In genomic region chr1:193736507-193736906, GRCh38 we compare ENCODE assay signal across 31 cellular contexts.
"Had no signal": no experiment of that assay in that cellular context is flagged by ENCODE, and none has a peak within 500 bp of the region (broad histone marks: within the 10 kb centered on the region; RNA-seq: fewer than 3 reads in every experiment).

No MANE protein-coding gene starts in this region.

- H3K27me3 Mint-ChIP-seq: activated CD4-positive, alpha-beta memory T cell treated with anti-CD3 and anti-CD28 coated beads, Interleukin-2, amount 10 ng/mL, durations not matched to agents 7 days and 5 days; activated CD4-positive, alpha-beta T cell treated with anti-CD3 and anti-CD28 coated beads, Interleukin-2, amount 10 ng/mL, durations not matched to agents 7 days and 5 days; activated naive CD4-positive, alpha-beta T cell treated with anti-CD3 and anti-CD28 coated beads, Interleukin-2, amount 10 ng/mL, durations not matched to agents 7 days and 5 days; activated naive CD8-positive, alpha-beta T cell treated with anti-CD3 and anti-CD28 coated beads, Interleukin-2, amount 10 ng/mL, durations not matched to agents 7 days and 5 days; activated T-cell treated with anti-CD3 and anti-CD28 coated beads, Interleukin-2, amount 50 U/mL, for 24 hours; brain; effector memory CD8-positive, alpha-beta T cell; T-helper 17 cell had no signal

- H3K4me3 Mint-ChIP-seq: activated CD4-positive, alpha-beta memory T cell treated with anti-CD3 and anti-CD28 coated beads, Interleukin-2, amount 10 ng/mL, durations not matched to agents 7 days and 5 days; activated CD4-positive, alpha-beta T cell treated with anti-CD3 and anti-CD28 coated beads, Interleukin-2, amount 10 ng/mL, durations not matched to agents 7 days and 5 days; activated naive CD4-positive, alpha-beta T cell treated with anti-CD3 and anti-CD28 coated beads, Interleukin-2, amount 10 ng/mL, durations not matched to agents 7 days and 5 days; activated naive CD8-positive, alpha-beta T cell treated with anti-CD3 and anti-CD28 coated beads, Interleukin-2, amount 10 ng/mL, durations not matched to agents 7 days and 5 days; activated T-cell treated with anti-CD3 and anti-CD28 coated beads, Interleukin-2, amount 50 U/mL, for 24 hours; activated T-cell treated with anti-CD3 and anti-CD28 coated beads, Interleukin-2, amount 50 U/mL, for 72 hours; brain; effector memory CD8-positive, alpha-beta T cell; T-helper 17 cell; T-helper 2 cell treated with Interferon-gamma antibody and Interleukin-4, amounts not matched to agents 5 μg/mL and 100 μg/mL, for 36 hours had no signal

- H3K27ac Mint-ChIP-seq: activated CD4-positive, alpha-beta memory T cell treated with anti-CD3 and anti-CD28 coated beads, Interleukin-2, amount 10 ng/mL, durations not matched to agents 7 days and 5 days; activated CD4-positive, alpha-beta T cell treated with anti-CD3 and anti-CD28 coated beads, Interleukin-2, amount 10 ng/mL, durations not matched to agents 7 days and 5 days; activated naive CD4-positive, alpha-beta T cell treated with anti-CD3 and anti-CD28 coated beads, Interleukin-2, amount 10 ng/mL, durations not matched to agents 7 days and 5 days; activated naive CD4-positive, alpha-beta T cell treated with anti-CD3 and anti-CD28 coated beads, Interleukin-2, amount 50 U/mL, for 72 hours; activated naive CD8-positive, alpha-beta T cell treated with anti-CD3 and anti-CD28 coated beads, Interleukin-2, amount 10 ng/mL, durations not matched to agents 7 days and 5 days; activated T-cell treated with anti-CD3 and anti-CD28 coated beads, Interleukin-2, amount 50 U/mL, for 24 hours; activated T-cell treated with anti-CD3 and anti-CD28 coated beads, Interleukin-2, amount 50 U/mL, for 72 hours; brain; effector memory CD8-positive, alpha-beta T cell; T-helper 17 cell; T-helper 2 cell treated with Interferon-gamma antibody and Interleukin-4, amounts not matched to agents 5 μg/mL and 100 μg/mL, for 36 hours had no signal

- ATAC-seq: activated naive CD4-positive, alpha-beta T cell treated with anti-CD3 and anti-CD28 coated beads, Interleukin-2, amount 50 U/mL, for 72 hours; activated T-cell treated with anti-CD3 and anti-CD28 coated beads, Interleukin-2, amount 50 U/mL, for 72 hours; effector memory CD8-positive, alpha-beta T cell; foreskin keratinocyte; gastrocnemius medialis; T-helper 17 cell had no signal

- H3K27ac ChIP-seq: ascending aorta, breast epithelium, esophagus muscularis mucosa, foreskin keratinocyte, gastrocnemius medialis had no signal

- H3K4me1 Mint-ChIP-seq: brain had no signal

- H3K36me3 Mint-ChIP-seq: activated naive CD4-positive, alpha-beta T cell treated with anti-CD3 and anti-CD28 coated beads, Interleukin-2, amount 10 ng/mL, durations not matched to agents 7 days and 5 days; activated naive CD4-positive, alpha-beta T cell treated with anti-CD3 and anti-CD28 coated beads, Interleukin-2, amount 50 U/mL, for 72 hours; brain had no signal

- DNase-seq: activated CD4-positive, alpha-beta memory T cell treated with anti-CD3 and anti-CD28 coated beads, Interleukin-2, amount 10 ng/mL, durations not matched to agents 7 days and 5 days; activated CD4-positive, alpha-beta T cell treated with anti-CD3 and anti-CD28 coated beads for 1 hour; activated CD4-positive, alpha-beta T cell treated with anti-CD3 and anti-CD28 coated beads for 4 hours; activated CD4-positive, alpha-beta T cell treated with anti-CD3 and anti-CD28 coated beads, Interleukin-2, amount 10 ng/mL, durations not matched to agents 7 days and 5 days; activated CD4-positive, alpha-beta T cell treated with anti-CD3 and anti-CD28 coated beads, Interleukin-2, amount 50 U/mL, for 4 hours; activated CD8-positive, alpha-beta memory T cell treated with anti-CD3 and anti-CD28 coated beads, Interleukin-2, amount 50 U/mL, for 48 hours; activated gamma-delta T cell; activated naive CD4-positive, alpha-beta T cell; activated naive CD4-positive, alpha-beta T cell treated with anti-CD3 and anti-CD28 coated beads, Interleukin-2, amount 10 ng/mL, durations not matched to agents 7 days and 5 days; activated naive CD8-positive, alpha-beta T cell treated with anti-CD3 and anti-CD28 coated beads, Interleukin-2, amount 10 ng/mL, durations not matched to agents 7 days and 5 days; activated T-cell treated with anti-CD3 and anti-CD28 coated beads for 4 hours; activated T-cell treated with anti-CD3 and anti-CD28 coated beads, Interleukin-2, amount 50 U/mL, for 24 hours; activated T-cell treated with anti-CD3 and anti-CD28 coated beads, Interleukin-2, amount 50 U/mL, for 72 hours; caudate nucleus; cortex of kidney; dermis blood vessel endothelial cell; effector CD4-positive, alpha-beta T cell; effector memory CD8-positive, alpha-beta T cell; erythroblast; foreskin keratinocyte; gastrocnemius medialis; glutamatergic neuron; T-helper 1 cell; T-helper 17 cell; T1000 had no signal

- H3K9me3 ChIP-seq: ascending aorta, breast epithelium, esophagus muscularis mucosa, gastrocnemius medialis had no signal

- H3K9me3 Mint-ChIP-seq: activated CD4-positive, alpha-beta memory T cell treated with anti-CD3 and anti-CD28 coated beads, Interleukin-2, amount 10 ng/mL, durations not matched to agents 7 days and 5 days; activated CD4-positive, alpha-beta T cell treated with anti-CD3 and anti-CD28 coated beads, Interleukin-2, amount 10 ng/mL, durations not matched to agents 7 days and 5 days; activated naive CD4-positive, alpha-beta T cell treated with anti-CD3 and anti-CD28 coated beads, Interleukin-2, amount 10 ng/mL, durations not matched to agents 7 days and 5 days; activated naive CD4-positive, alpha-beta T cell treated with anti-CD3 and anti-CD28 coated beads, Interleukin-2, amount 50 U/mL, for 72 hours; activated T-cell treated with anti-CD3 and anti-CD28 coated beads, Interleukin-2, amount 50 U/mL, for 24 hours; activated T-cell treated with anti-CD3 and anti-CD28 coated beads, Interleukin-2, amount 50 U/mL, for 72 hours; brain; effector memory CD8-positive, alpha-beta T cell; T-helper 2 cell treated with Interferon-gamma antibody and Interleukin-4, amounts not matched to agents 5 μg/mL and 100 μg/mL, for 36 hours had no signal

- H3K36me3 ChIP-seq: ascending aorta, breast epithelium, esophagus muscularis mucosa, gastrocnemius medialis had no signal

- H3K4me3 ChIP-seq: ascending aorta, breast epithelium, esophagus muscularis mucosa, gastrocnemius medialis had no signal

- H3K27me3 ChIP-seq: ascending aorta, breast epithelium, esophagus muscularis mucosa, foreskin keratinocyte, gastrocnemius medialis had no signal

- H3K4me1 ChIP-seq: ascending aorta, breast epithelium, esophagus muscularis mucosa, foreskin keratinocyte, gastrocnemius medialis had no signal
